22 cellular contexts compared by ENCODE assay signal in genomic region chr3:181915556-181915955, GRCh38.
"Had no signal": no experiment of that assay in that cellular context is flagged by ENCODE, and none has a peak within 500 bp of the region (broad histone marks: within the 10 kb centered on the region; RNA-seq: fewer than 3 reads in every experiment).

No MANE protein-coding gene starts in this region.

- H3K4me3 ChIP-seq: adrenal gland, ascending aorta, colonic mucosa, dorsolateral prefrontal cortex, right lobe of liver, tibial nerve had no signal

- DNase-seq: activated B cell treated with CpG ODN at 0.5 μM for 24 hours; activated CD4-positive, alpha-beta T cell treated with anti-CD3 and anti-CD28 coated beads for 36 hours; activated CD4-positive, alpha-beta T cell treated with anti-CD3 and anti-CD28 coated beads, Interleukin-2, amount 50 U/mL, for 4 hours; activated CD8-positive, alpha-beta memory T cell treated with anti-CD3 and anti-CD28 coated beads for 24 hours; activated CD8-positive, alpha-beta memory T cell treated with anti-CD3 and anti-CD28 coated beads, Interleukin-2, amount 50 U/mL, for 4 hours; activated naive CD4-positive, alpha-beta T cell; activated T-cell treated with anti-CD3 and anti-CD28 coated beads, Interleukin-2, amount 50 U/mL, for 4 hours; adrenal gland; brain microvascular endothelial cell; colonic mucosa; dorsolateral prefrontal cortex; foreskin melanocyte; nucleus accumbens; right lobe of liver; small intestine; stimulated activated CD4-positive, alpha-beta T cell treated with anti-CD3 and anti-CD28 coated beads, Interleukin-2, amount 100 ng/mL, for 24 hours; stimulated activated naive CD8-positive, alpha-beta T cell treated with anti-CD3 and anti-CD28 coated beads, Interleukin-15, amount 100 ng/mL, for 72 hours; T-helper 9 cell had no signal

- H3K4me1 ChIP-seq: adrenal gland, ascending aorta, colonic mucosa, right lobe of liver, tibial nerve had no signal

- H3K27ac ChIP-seq: adrenal gland, ascending aorta, brain microvascular endothelial cell, colonic mucosa, dorsolateral prefrontal cortex, right lobe of liver, tibial nerve had no signal

- H3K36me3 ChIP-seq: adrenal gland, ascending aorta, brain microvascular endothelial cell, colonic mucosa, right lobe of liver, tibial nerve had no signal

- H3K9me3 ChIP-seq: adrenal gland, ascending aorta, colonic mucosa, right lobe of liver, tibial nerve had no signal

- ATAC-seq: activated CD4-positive, alpha-beta T cell treated with anti-CD3 and anti-CD28 coated beads for 36 hours; activated T-cell treated with anti-CD3 and anti-CD28 coated beads, Interleukin-2, amount 50 U/mL, for 4 hours; natural killer cell treated with Interleukin-12 subunit alpha and Interleukin-12 subunit beta and Interleukin-15 and Interleukin-18, amount 100 ng/mL, for 72 hours; right lobe of liver; stimulated activated effector memory CD8-positive, alpha-beta T cell treated with anti-CD3 and anti-CD28 coated beads, Interleukin-12 subunit alpha, Interleukin-12 subunit beta, amount 100 ng/mL, for 72 hours; stimulated activated naive CD8-positive, alpha-beta T cell treated with anti-CD3 and anti-CD28 coated beads, Interleukin-15, amount 100 ng/mL, for 72 hours had no signal

- FAIRE-seq: small intestine had no signal

- H3K27me3 ChIP-seq: adrenal gland, ascending aorta, brain microvascular endothelial cell, colonic mucosa, dorsolateral prefrontal cortex, right lobe of liver, tibial nerve had no signal
